ENCODE assay signal across 15 cellular contexts in genomic region chr16:86669937-86670772, GRCh38.
DNase-seq lines count a peak whose midpoint lies in the region; ATAC-seq and TF ChIP-seq lines count a peak whose summit lies in the region.
"Had no signal": no experiment of that assay in that cellular context is flagged by ENCODE, and none has a peak within 500 bp of the region (broad histone marks: within the 10 kb centered on the region; RNA-seq: fewer than 3 reads in every experiment).

No MANE protein-coding gene starts in this region.

- H3K36me3 ChIP-seq in esophagus squamous epithelium = no peaks in the 10 kb centered on the region
- H3K36me3 ChIP-seq in mesodermal cell (ENCODE audit: control insufficient read depth, insufficient read depth, low read length) = no peaks in the 10 kb centered on the region
- H3K36me3 ChIP-seq in stomach = no peaks in the 10 kb centered on the region
- H3K36me3 ChIP-seq: pancreas had no signal

- H3K36me3 Mint-ChIP-seq in naive thymus-derived CD8-positive, alpha-beta T cell = no peaks in the 10 kb centered on the region

- WGBS in esophagus squamous epithelium, 2 donors = 65 to 67% methylated on average over 10 to 20 of the region's 30 CpGs
- 79 to 89% methylated on average over 22 to 26 of the region's 30 CpGs for WGBS in mesodermal cell (ENCODE audit: insufficient coverage in 2 of 2), 2 experiments
- 48 to 56% (median 54%) methylated on average over 25 to 30 of the region's 30 CpGs for WGBS in stomach, 5 donors

- H3K27me3 Mint-ChIP-seq in naive thymus-derived CD8-positive, alpha-beta T cell = peaks cover 2 to 26% (median 10%) of the 10 kb centered on the region in 5 donors

- intact Hi-C loops in esophagus squamous epithelium (cut with DNase I) = no loop called here
- intact Hi-C loops in stomach (cut with DNase I; ENCODE audit: low total_unique reads) = no loop called here

- no peaks in the 10 kb centered on the region for H3K4me1 Mint-ChIP-seq in naive thymus-derived CD8-positive, alpha-beta T cell

- H3K4me3 Mint-ChIP-seq in naive thymus-derived CD8-positive, alpha-beta T cell = no peak overlapping the region
- H3K4me3 Mint-ChIP-seq: activated CD4-positive, alpha-beta T cell treated with anti-CD3 and anti-CD28 coated beads for 36 hours had no signal

- H3K9me3 Mint-ChIP-seq in naive thymus-derived CD8-positive, alpha-beta T cell = peaks cover 0 to 2% (median 0%) of the 10 kb centered on the region in 9 donors

- TF ChIP-seq POLR2A in esophagus squamous epithelium (IDR thresholded peaks at IDR 0.05) (no peak), stomach (IDR thresholded peaks at IDR 0.05) (no peak)

- POLR2A ChIA-PET in naive thymus-derived CD8-positive, alpha-beta T cell (lab: Charles Lee) = no interaction called here

- peak overlapping the region in 1 of 4 donors; percentile 23 for H3K4me3 ChIP-seq in esophagus squamous epithelium
- H3K4me3 ChIP-seq in mesodermal cell (ENCODE audit: extremely low read depth, insufficient read depth, low read length, poor library complexity, severe bottlenecking) = no peak overlapping the region
- H3K4me3 ChIP-seq in stomach = no peak overlapping the region
- H3K4me3 ChIP-seq: pancreas had no signal

- DNase-seq in LHCN-M2 (ENCODE audit: low read depth) = peak; percentile 83
- no peak for DNase-seq in esophagus squamous epithelium (lab: John Stamatoyannopoulos, UW)
- DNase-seq in stomach = no peak
- no peak for DNase-seq in SKM-1 treated with dmso at 0.1 percent for 144 hours (lab: John Stamatoyannopoulos, UW; ENCODE audit: unreplicated experiment)
- no peak for DNase-seq in kidney tubule cell (ENCODE audit: low spot score)
- DNase-seq in naive thymus-derived CD8-positive, alpha-beta T cell = no peak
- DNase-seq: activated CD4-positive, alpha-beta T cell treated with anti-CD3 and anti-CD28 coated beads for 36 hours; activated effector memory CD4-positive, alpha-beta T cell treated with anti-CD3 and anti-CD28 coated beads, Interleukin-2, amount 50 U/mL, for 16 hours; Caco-2; NCI-H226; pancreas; stimulated activated CD4-positive, alpha-beta T cell treated with anti-CD3 and anti-CD28 coated beads, Interleukin-12 subunit alpha, Interleukin-12 subunit beta, amount 100 ng/mL, for 4 hours; stimulated activated naive CD8-positive, alpha-beta T cell treated with anti-CD3 and anti-CD28 coated beads, Interleukin-15, Interleukin-2, amounts not matched to agents 100 U/mL and 50 U/mL, for 24 hours had no signal

- no peak for TF ChIP-seq EP300 in stomach (IDR thresholded peaks at IDR 0.05)

- H3K9me3 ChIP-seq in esophagus squamous epithelium (no peaks in the 10 kb centered on the region), mesodermal cell (ENCODE audit: control insufficient read depth, low read length) (peaks cover 12% of the 10 kb centered on the region), stomach (peaks cover 0 to 15% (median 13%) of the 10 kb centered on the region in 4 donors)
- H3K9me3 ChIP-seq: Caco-2, pancreas had no signal

- H3K27ac ChIP-seq in esophagus squamous epithelium = peak overlapping the region in 3 of 4 donors; percentile 55 to 60 (median 59)
- H3K27ac ChIP-seq in mesodermal cell (ENCODE audit: low read depth, low read length, severe bottlenecking) = peak overlapping the region; percentile 45
- H3K27ac ChIP-seq in stomach = peak overlapping the region in 4 of 5 donors; percentile 10 to 39 (median 32)
- H3K27ac ChIP-seq: pancreas had no signal

- no peak for TF ChIP-seq CTCF in esophagus squamous epithelium (IDR thresholded peaks at IDR 0.05)
- TF ChIP-seq CTCF in stomach (IDR thresholded peaks at IDR 0.05) = no peak

- H3K27ac Mint-ChIP-seq in naive thymus-derived CD8-positive, alpha-beta T cell = no peak overlapping the region
- H3K27ac Mint-ChIP-seq: activated CD4-positive, alpha-beta T cell treated with anti-CD3 and anti-CD28 coated beads for 36 hours had no signal

- peaks cover 0 to 86% (median 0%) of the 10 kb centered on the region in 4 donors for H3K27me3 ChIP-seq in esophagus squamous epithelium
- H3K27me3 ChIP-seq in stomach = peaks cover 0 to 65% (median 8%) of the 10 kb centered on the region in 3 donors

- peaks cover 0 to 23% (median 9%) of the 10 kb centered on the region in 3 donors for H3K4me1 ChIP-seq in esophagus squamous epithelium
- peaks cover 37% of the 10 kb centered on the region for H3K4me1 ChIP-seq in mesodermal cell (ENCODE audit: control insufficient read depth, insufficient read depth, low read length, poor library complexity, severe bottlenecking)
- peaks cover 0 to 5% (median 4%) of the 10 kb centered on the region in 4 donors for H3K4me1 ChIP-seq in stomach
- H3K4me1 ChIP-seq: Caco-2, pancreas had no signal

- no peak for ATAC-seq in activated CD4-positive, CD25-positive, alpha-beta regulatory T cell treated with anti-CD3 and anti-CD28 coated beads, Interleukin-2, amount 50 U/mL, for 24 hours
- ATAC-seq in naive thymus-derived CD8-positive, alpha-beta T cell = no peak
- ATAC-seq: activated CD4-positive, alpha-beta T cell treated with anti-CD3 and anti-CD28 coated beads for 36 hours; pancreas; stimulated activated naive CD8-positive, alpha-beta T cell treated with anti-CD3 and anti-CD28 coated beads, Interleukin-15, Interleukin-2, amounts not matched to agents 100 U/mL and 50 U/mL, for 24 hours had no signal
